Comparison of ENCODE assay signal across 11 cellular contexts in the genomic region with DNA sequence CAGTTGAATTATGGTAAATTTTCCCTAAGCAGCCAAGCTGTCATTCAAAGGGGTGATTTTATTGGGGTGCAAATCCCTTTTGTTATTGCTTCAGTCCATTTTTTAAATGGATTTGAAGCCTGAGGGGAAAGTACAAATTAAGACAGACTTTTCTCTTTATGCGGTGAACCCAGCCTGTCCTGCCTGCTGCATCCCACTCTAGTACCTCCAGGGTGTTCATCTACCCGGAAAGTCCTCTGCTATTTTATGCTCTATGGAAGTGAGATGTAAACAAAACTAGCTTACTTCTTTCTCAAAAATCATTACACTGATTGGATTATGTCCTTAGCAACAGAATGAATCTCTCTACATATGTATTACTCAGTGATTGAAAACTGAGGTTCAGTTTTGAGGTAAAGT.
DNase-seq lines count a peak whose midpoint lies in the region; ATAC-seq and TF ChIP-seq lines count a peak whose summit lies in the region.
"Had no signal": no experiment of that assay in that cellular context is flagged by ENCODE, and none has a peak within 500 bp of the region (broad histone marks: within the 10 kb centered on the region; RNA-seq: fewer than 3 reads in every experiment).

No MANE protein-coding gene starts in this region.

- H3K27ac ChIP-seq in ACC112 (ENCODE audit: low read depth, low read length): peak overlapping the region; percentile 97
- peak overlapping the region; percentile 80 for H3K27ac ChIP-seq in SJSA1
- peak overlapping the region; percentile 4 to 81 (median 65) for H3K27ac ChIP-seq in heart left ventricle
- H3K27ac ChIP-seq in aorta (ENCODE audit: low read depth in 1 of 2, low read length in 2 of 2): peak overlapping the region in 1 of 2 donors; percentile 57

- H3K4me3 ChIP-seq in ACC112 (ENCODE audit: low read depth, low read length): peak overlapping the region; percentile 55; the same call in 1 of the 2 replicates
- H3K4me3 ChIP-seq in SJSA1: no peak overlapping the region
- H3K4me3 ChIP-seq in heart left ventricle: no peak overlapping the region
- no peak overlapping the region for H3K4me3 ChIP-seq in aorta (ENCODE audit: low read length in 2 of 2)

- peaks cover 27% of the 10 kb centered on the region for H3K4me1 Mint-ChIP-seq in progenitor cell of endocrine pancreas (ENCODE audit: low read depth)
- H3K4me1 Mint-ChIP-seq in activated CD8-positive, alpha-beta T cell treated with anti-CD3 and anti-CD28 coated beads, Interleukin-2, amount 10 ng/mL, durations not matched to agents 7 days and 5 days (ENCODE audit: low read depth): no peaks in the 10 kb centered on the region

- no peaks in the 10 kb centered on the region for H3K27me3 Mint-ChIP-seq in progenitor cell of endocrine pancreas
- no peaks in the 10 kb centered on the region for H3K27me3 Mint-ChIP-seq in activated CD8-positive, alpha-beta T cell treated with anti-CD3 and anti-CD28 coated beads, Interleukin-2, amount 10 ng/mL, durations not matched to agents 7 days and 5 days (ENCODE audit: low read depth)

- intact Hi-C loops in heart left ventricle (cut with DNase I): no loop called here
- intact Hi-C loops in aorta (cut with DNase I): no loop called here

- 0 out of 2 replicates have a peak, but pooled peaks cover 3% of the 10 kb centered on the region for H3K36me3 ChIP-seq in ACC112 (ENCODE audit: insufficient read depth, low read length)
- H3K36me3 ChIP-seq in SJSA1: no peaks in the 10 kb centered on the region
- H3K36me3 ChIP-seq in heart left ventricle: no peaks in the 10 kb centered on the region
- H3K36me3 ChIP-seq in aorta (ENCODE audit: control insufficient read depth in 1 of 2, insufficient read depth in 2 of 2, low read length in 1 of 2): no peaks in the 10 kb centered on the region

- peaks cover 12% of the 10 kb centered on the region for H3K9me3 Mint-ChIP-seq in progenitor cell of endocrine pancreas (ENCODE audit: low read depth)
- peaks cover 3% of the 10 kb centered on the region for H3K9me3 Mint-ChIP-seq in activated CD8-positive, alpha-beta T cell treated with anti-CD3 and anti-CD28 coated beads, Interleukin-2, amount 10 ng/mL, durations not matched to agents 7 days and 5 days (ENCODE audit: insufficient read depth)

- 81 to 90% (median 88%) methylated on average over 2 of the region's 2 CpGs for WGBS in heart left ventricle, 4 donors
- 92 to 94% methylated on average over 2 of the region's 2 CpGs for WGBS in aorta, 2 donors

- H3K27ac Mint-ChIP-seq in progenitor cell of endocrine pancreas: peak overlapping the region; percentile 89
- no peak overlapping the region for H3K27ac Mint-ChIP-seq in activated CD8-positive, alpha-beta T cell treated with anti-CD3 and anti-CD28 coated beads, Interleukin-2, amount 10 ng/mL, durations not matched to agents 7 days and 5 days

- no peak for TF ChIP-seq CTCF in heart left ventricle (IDR thresholded peaks at IDR 0.05)
- no peak for TF ChIP-seq CTCF in progenitor cell of endocrine pancreas (IDR thresholded peaks at IDR 0.05; ENCODE audit: unreplicated experiment)

- H3K79me2 ChIP-seq in ACC112 (ENCODE audit: control insufficient read depth, insufficient read depth, low read length, unreplicated experiment): no peaks in the 10 kb centered on the region

- H3K27me3 ChIP-seq in ACC112 (ENCODE audit: insufficient read depth, low read length) (no peaks in the 10 kb centered on the region), SJSA1 (replicated peaks) (no peaks in the 10 kb centered on the region), heart left ventricle (no peaks in the 10 kb centered on the region), aorta (ENCODE audit: control insufficient read depth in 1 of 2, insufficient read depth in 2 of 2, low read length in 1 of 2) (no peaks in the 10 kb centered on the region)

- H3K9me3 ChIP-seq in SJSA1 (replicated peaks) (no peaks in the 10 kb centered on the region), heart left ventricle (peaks cover 0 to 31% (median 7%) of the 10 kb centered on the region in 12 donors), aorta (ENCODE audit: control insufficient read depth, low read length) (no peaks in the 10 kb centered on the region)

- ATAC-seq in heart left ventricle (no peak), aorta (ENCODE audit: low FRiP score) (no peak)
- ATAC-seq in activated CD8-positive, alpha-beta T cell treated with anti-CD3 and anti-CD28 coated beads, Interleukin-2, amount 10 ng/mL, durations not matched to agents 7 days and 5 days: no peak

- peaks cover 5% of the 10 kb centered on the region for H3K36me3 Mint-ChIP-seq in progenitor cell of endocrine pancreas (ENCODE audit: insufficient read depth)
- no peaks in the 10 kb centered on the region for H3K36me3 Mint-ChIP-seq in activated CD8-positive, alpha-beta T cell treated with anti-CD3 and anti-CD28 coated beads, Interleukin-2, amount 10 ng/mL, durations not matched to agents 7 days and 5 days (ENCODE audit: low read depth)

- H3K4me3 Mint-ChIP-seq in progenitor cell of endocrine pancreas (ENCODE audit: low read depth): no peak overlapping the region
- no peak overlapping the region for H3K4me3 Mint-ChIP-seq in activated CD8-positive, alpha-beta T cell treated with anti-CD3 and anti-CD28 coated beads, Interleukin-2, amount 10 ng/mL, durations not matched to agents 7 days and 5 days

- no peak for TF ChIP-seq POLR2A in heart left ventricle (IDR thresholded peaks at IDR 0.05)

- peaks cover 20% of the 10 kb centered on the region for H3K4me1 ChIP-seq in ACC112 (ENCODE audit: control insufficient read depth, insufficient read depth, low read length, unreplicated experiment)
- peaks cover 19% of the 10 kb centered on the region for H3K4me1 ChIP-seq in SJSA1 (replicated peaks)
- peaks cover 0 to 20% (median 6%) of the 10 kb centered on the region in 12 donors for H3K4me1 ChIP-seq in heart left ventricle
- peaks cover 0 to 2% of the 10 kb centered on the region in 2 donors for H3K4me1 ChIP-seq in aorta (ENCODE audit: control insufficient read depth in 1 of 2, insufficient read depth in 2 of 2, low read length in 2 of 2)

- POLR2A ChIA-PET in activated CD8-positive, alpha-beta T cell treated with anti-CD3 and anti-CD28 coated beads, Interleukin-2, amount 10 ng/mL, durations not matched to agents 7 days and 5 days (lab: Charles Lee): no interaction called here

- CTCF ChIA-PET in activated CD8-positive, alpha-beta T cell treated with anti-CD3 and anti-CD28 coated beads, Interleukin-2, amount 10 ng/mL, durations not matched to agents 7 days and 5 days (lab: Charles Lee): no interaction called here

- no peak for DNase-seq in SJSA1 (ENCODE audit: low read depth in 1 of 2, low spot score in 2 of 2)
- no peak for DNase-seq in heart left ventricle
- DNase-seq in progenitor cell of endocrine pancreas (ENCODE audit: low spot score, unreplicated experiment): no peak
- DNase-seq in aorta: no peak
- no peak for DNase-seq in NCI-H187 (lab: John Stamatoyannopoulos, UW)
- DNase-seq in T-helper 1 cell: no peak
- DNase-seq in activated CD8-positive, alpha-beta T cell treated with anti-CD3 and anti-CD28 coated beads, Interleukin-2, amount 10 ng/mL, durations not matched to agents 7 days and 5 days: no peak
- DNase-seq: activated gamma-delta T cell; glutamatergic neuron; stimulated activated naive CD4-positive, alpha-beta T cell had no signal

- H2AFZ ChIP-seq in ACC112 (ENCODE audit: low read length, unreplicated experiment): peak overlapping the region; percentile 8
